1 cellular context compared by ENCODE assay signal in genomic region chr3:55201729-55202128, GRCh38.
TF ChIP-seq lines count a peak whose summit lies in the region.

No MANE protein-coding gene starts in this region.

TF ChIP-seq in IMR-90, 13 proteins besides CTCF, POLR2A, EP300 and RAD21:
- TF ChIP-seq ELK1 (IDR thresholded peaks at IDR 0.05; ENCODE audit: borderline replicate concordance, low read depth, low read length) (no peak), FOS (IDR thresholded peaks at IDR 0.05; ENCODE audit: low read depth, low read length) (no peak), CEBPB (IDR thresholded peaks at IDR 0.05; ENCODE audit: low read depth, low read length) (no peak), MAFK (IDR thresholded peaks at IDR 0.05; ENCODE audit: low read depth, low read length) (no peak)
TF ChIP-seq in IMR-90: peak in this region for 0.
